ENCODE assay signal across 17 cellular contexts in genomic region chr20:25573288-25574251, GRCh38. TPM values are rescaled to one million over a fixed set of nuclear protein-coding genes. Genes with fewer than 3 reads are reported as not detected.
DNase-seq lines count a peak whose midpoint lies in the region; ATAC-seq, FAIRE-seq and TF ChIP-seq lines count a peak whose summit lies in the region.
"Had no signal": no experiment of that assay in that cellular context is flagged by ENCODE, and none has a peak within 500 bp of the region (broad histone marks: within the 10 kb centered on the region; RNA-seq: fewer than 3 reads in every experiment).

No MANE protein-coding gene starts in this region.

- ATAC-seq in HG02885 (IDR thresholded peaks at IDR 0.05; ENCODE audit: poor library complexity, unreplicated experiment), result no peak

- H2BK5ac ChIP-seq in trophoblast cell (ENCODE audit: low read depth, low read length, poor library complexity), result no peak overlapping the region

- TF ChIP-seq CTCF in VCaP (conservative IDR thresholded peaks at IDR 0.05), result no peak

- no peak overlapping the region for H3K4me2 ChIP-seq in trophoblast cell (ENCODE audit: low read length)
- H3K4me2 ChIP-seq: BLaER1 had no signal

- DNase-seq in AG20443 (ENCODE audit: low spot score) (peak; percentile 40), fibroblast of peridontal ligament (ENCODE audit: extremely low read depth) (peak; percentile 86), trophoblast cell (no peak), cerebellar nuclear complex (lab: John Stamatoyannopoulos, UW) (no peak), urothelium cell line (ENCODE audit: low spot score) (no peak)
- DNase-seq: amygdala; colonic mucosa; GOT3; NCI-H1092 treated with DMSO at 0.1 percent for 48 hours; NCI-H2107; NCI-H526 treated with DMSO at 0.1 percent for 48 hours; SIG-M5; stimulated activated CD4-positive, alpha-beta T cell treated with anti-CD3 and anti-CD28 coated beads, Interleukin-1b, Interleukin-23, amount 100 ng/mL, for 48 hours had no signal

- H2AFZ ChIP-seq in trophoblast cell (ENCODE audit: insufficient read depth, low read length, poor library complexity), result no peak overlapping the region

- H3K36me3 ChIP-seq in trophoblast cell (ENCODE audit: control insufficient read depth in 1 of 2, insufficient read depth in 2 of 2, low read length in 2 of 2), result peaks cover 2 to 3% of the 10 kb centered on the region in 2 experiments
- H3K36me3 ChIP-seq: BLaER1, colonic mucosa had no signal

- no peaks in the 10 kb centered on the region for H3K79me2 ChIP-seq in trophoblast cell (ENCODE audit: control insufficient read depth, insufficient read depth, low read length, poor library complexity)

- H3K27me3 ChIP-seq in trophoblast cell (ENCODE audit: insufficient read depth, low read length), result no peaks in the 10 kb centered on the region
- H3K27me3 ChIP-seq: BLaER1, colonic mucosa had no signal

- H4K91ac ChIP-seq in trophoblast cell (ENCODE audit: low read depth, low read length), result no peak overlapping the region

- no peak for FAIRE-seq in urothelium cell line (lab: Jason Lieb, UNC)
- FAIRE-seq: islet of Langerhans had no signal

- H3K23ac ChIP-seq in trophoblast cell (ENCODE audit: low read length), result no peak overlapping the region

- H3K27ac ChIP-seq in VCaP, result peak overlapping the region; percentile 82; the same call in 1 of the 2 replicates
- H3K27ac ChIP-seq in trophoblast cell (ENCODE audit: low read depth, low read length), result no peak overlapping the region
- H3K27ac ChIP-seq: BLaER1, colonic mucosa had no signal

- peaks cover 3 to 10% of the 10 kb centered on the region in 2 experiments for H3K4me1 ChIP-seq in trophoblast cell (ENCODE audit: control insufficient read depth in 1 of 2, insufficient read depth in 2 of 2, low read length in 2 of 2)
- H3K4me1 ChIP-seq: colonic mucosa had no signal

- peaks cover 2% of the 10 kb centered on the region for H3K9me3 ChIP-seq in trophoblast cell (ENCODE audit: insufficient read depth, low read depth, low read length)
- H3K9me3 ChIP-seq: BLaER1, colonic mucosa had no signal

- no peak overlapping the region for H4K8ac ChIP-seq in trophoblast cell (ENCODE audit: low read depth, low read length)

- H3K18ac ChIP-seq in trophoblast cell (ENCODE audit: low read length), result no peak overlapping the region

- no peak overlapping the region for H2BK120ac ChIP-seq in trophoblast cell (ENCODE audit: insufficient read depth, low read length, poor library complexity)

- no peak overlapping the region for H4K12ac ChIP-seq in trophoblast cell (ENCODE audit: low read depth, low read length)

- no peak overlapping the region for H3K14ac ChIP-seq in trophoblast cell (ENCODE audit: low read length)

- no peak overlapping the region for H2AK5ac ChIP-seq in trophoblast cell (ENCODE audit: low read length)

- no peak overlapping the region for H3K4me3 ChIP-seq in trophoblast cell (ENCODE audit: low read depth, low read length)
- H3K4me3 ChIP-seq: BLaER1, colonic mucosa had no signal

- H3K4ac ChIP-seq in trophoblast cell (ENCODE audit: low read depth, low read length), result peak overlapping the region; percentile 60

- H3K79me1 ChIP-seq in trophoblast cell (ENCODE audit: low read length), result no peaks in the 10 kb centered on the region

- no peak overlapping the region for H3K9ac ChIP-seq in trophoblast cell (ENCODE audit: low read length)
- H3K9ac ChIP-seq: BLaER1 had no signal

- no peak overlapping the region for H2BK12ac ChIP-seq in trophoblast cell (ENCODE audit: low read length)

- no CpG with 5 or more reads among the region's 6 CpGs for WGBS in trophoblast cell (ENCODE audit: extremely low coverage, insufficient coverage, insufficient read length)

RNA-seq across cellular contexts. Expression of gene NINL, which starts 11.8 kb away (rescaled TPM):
- polyA plus RNA-seq in trophoblast cell (2013), result 11.3 TPM in 2 replicates

RNA-seq across cellular contexts. Expression of gene NANP, which starts 50.2 kb away (rescaled TPM):
- polyA plus RNA-seq in trophoblast cell (2013), result 3.7 and 4.0 TPM in 2 replicates

Comparison
In these comparisons a context has a peak if more than half of its experiments do, and no peak if none do; other contexts are left out.
1. DNase-seq: peak in AG20443 (single experiment) and fibroblast of peridontal ligament (single experiment); none in trophoblast cell (0 of 2), cerebellar nuclear complex (0 of 2) and urothelium cell line (single experiment).